In genomic region chr2:231764124-231764523, GRCh38 we compare ENCODE assay signal across 23 cellular contexts.
"Had no signal": no experiment of that assay in that cellular context is flagged by ENCODE, and none has a peak within 500 bp of the region (broad histone marks: within the 10 kb centered on the region; RNA-seq: fewer than 3 reads in every experiment).

No MANE protein-coding gene starts in this region.

- H3K27ac ChIP-seq: colonic mucosa, esophagus squamous epithelium, heart right ventricle, left lung, neutrophil, parathyroid adenoma, right lobe of liver, thoracic aorta, transverse colon, vagina had no signal

- DNase-seq: colonic mucosa; effector CD8-positive, alpha-beta T cell; erythroblast; esophagus squamous epithelium; foreskin melanocyte; glutamatergic neuron; heart right ventricle; left cardiac atrium; left lung; natural killer cell; right lobe of liver; small intestine; stimulated activated CD4-positive, alpha-beta T cell treated with anti-CD3 and anti-CD28 coated beads, Interleukin-15, amount 100 ng/mL, for 24 hours; stimulated activated CD4-positive, alpha-beta T cell treated with anti-CD3 and anti-CD28 coated beads, Interleukin-2, amount 100 ng/mL, for 48 hours; stimulated activated naive B cell treated with anti-CD40 and anti-IgM and Interleukin-4, amounts not matched to agents 10 μg/mL and 1 μg/mL and 100 μg/mL, for 72 hours; transverse colon had no signal

- H3K36me3 Mint-ChIP-seq: natural killer cell had no signal

- H3K9me3 Mint-ChIP-seq: dendritic cell treated with granulocyte-macrophage colony-stimulating factor and Interleukin-4, amounts not matched to agents 40 ng/mL and 50 ng/mL, for 4 days; natural killer cell; stimulated activated naive B cell treated with anti-CD40 and anti-IgM and Interleukin-4, amounts not matched to agents 10 μg/mL and 1 μg/mL and 100 μg/mL, for 72 hours; stimulated activated naive CD8-positive, alpha-beta T cell treated with anti-CD3 and anti-CD28 coated beads, Interleukin-15, Interleukin-2, amounts not matched to agents 100 ng/mL and 50 ng/mL, for 24 hours had no signal

- H3K36me3 ChIP-seq: colonic mucosa, esophagus squamous epithelium, heart right ventricle, left lung, neutrophil, right lobe of liver, thoracic aorta, transverse colon, vagina had no signal

- H3K27ac Mint-ChIP-seq: dendritic cell treated with granulocyte-macrophage colony-stimulating factor and Interleukin-4, amounts not matched to agents 40 ng/mL and 50 ng/mL, for 4 days; natural killer cell; progenitor cell of endocrine pancreas; stimulated activated naive B cell treated with anti-CD40 and anti-IgM and Interleukin-4, amounts not matched to agents 10 μg/mL and 1 μg/mL and 100 μg/mL, for 72 hours; stimulated activated naive CD8-positive, alpha-beta T cell treated with anti-CD3 and anti-CD28 coated beads, Interleukin-15, Interleukin-2, amounts not matched to agents 100 ng/mL and 50 ng/mL, for 24 hours had no signal

- ATAC-seq: heart right ventricle, left cardiac atrium, left lung, natural killer cell, right lobe of liver had no signal

- H2AFZ ChIP-seq: parathyroid adenoma had no signal

- H3K4me3 Mint-ChIP-seq: dendritic cell treated with granulocyte-macrophage colony-stimulating factor and Interleukin-4, amounts not matched to agents 40 ng/mL and 50 ng/mL, for 4 days; natural killer cell; stimulated activated naive B cell treated with anti-CD40 and anti-IgM and Interleukin-4, amounts not matched to agents 10 μg/mL and 1 μg/mL and 100 μg/mL, for 72 hours; stimulated activated naive CD8-positive, alpha-beta T cell treated with anti-CD3 and anti-CD28 coated beads, Interleukin-15, Interleukin-2, amounts not matched to agents 100 ng/mL and 50 ng/mL, for 24 hours had no signal

- H3K27me3 Mint-ChIP-seq: dendritic cell treated with granulocyte-macrophage colony-stimulating factor and Interleukin-4, amounts not matched to agents 40 ng/mL and 50 ng/mL, for 4 days; progenitor cell of endocrine pancreas; stimulated activated naive B cell treated with anti-CD40 and anti-IgM and Interleukin-4, amounts not matched to agents 10 μg/mL and 1 μg/mL and 100 μg/mL, for 72 hours; stimulated activated naive CD8-positive, alpha-beta T cell treated with anti-CD3 and anti-CD28 coated beads, Interleukin-15, Interleukin-2, amounts not matched to agents 100 ng/mL and 50 ng/mL, for 24 hours had no signal

- H3K9ac ChIP-seq: parathyroid adenoma had no signal

- H3K27me3 ChIP-seq: colonic mucosa, esophagus squamous epithelium, heart right ventricle, left lung, neutrophil, right lobe of liver, transverse colon, vagina had no signal

- H3K4me1 ChIP-seq: colonic mucosa, esophagus squamous epithelium, left lung, parathyroid adenoma, right lobe of liver, transverse colon, vagina had no signal

- H3K4me3 ChIP-seq: colonic mucosa, esophagus squamous epithelium, heart right ventricle, left lung, right lobe of liver, thoracic aorta, transverse colon, vagina had no signal

- H3K9me3 ChIP-seq: colonic mucosa, esophagus squamous epithelium, heart right ventricle, left lung, neutrophil, right lobe of liver, thoracic aorta, transverse colon, vagina had no signal

- FAIRE-seq: small intestine had no signal
